9 cellular contexts compared by ENCODE assay signal in genomic region chr16:3046506-3047386, GRCh38. TPM values are rescaled to one million over a fixed set of nuclear protein-coding genes. Genes with fewer than 3 reads are reported as not detected.
DNase-seq lines count a peak whose midpoint lies in the region; ATAC-seq and TF ChIP-seq lines count a peak whose summit lies in the region.
"Had no signal": no experiment of that assay in that cellular context is flagged by ENCODE, and none has a peak within 500 bp of the region (broad histone marks: within the 10 kb centered on the region; RNA-seq: fewer than 3 reads in every experiment).

A gene with protein sequence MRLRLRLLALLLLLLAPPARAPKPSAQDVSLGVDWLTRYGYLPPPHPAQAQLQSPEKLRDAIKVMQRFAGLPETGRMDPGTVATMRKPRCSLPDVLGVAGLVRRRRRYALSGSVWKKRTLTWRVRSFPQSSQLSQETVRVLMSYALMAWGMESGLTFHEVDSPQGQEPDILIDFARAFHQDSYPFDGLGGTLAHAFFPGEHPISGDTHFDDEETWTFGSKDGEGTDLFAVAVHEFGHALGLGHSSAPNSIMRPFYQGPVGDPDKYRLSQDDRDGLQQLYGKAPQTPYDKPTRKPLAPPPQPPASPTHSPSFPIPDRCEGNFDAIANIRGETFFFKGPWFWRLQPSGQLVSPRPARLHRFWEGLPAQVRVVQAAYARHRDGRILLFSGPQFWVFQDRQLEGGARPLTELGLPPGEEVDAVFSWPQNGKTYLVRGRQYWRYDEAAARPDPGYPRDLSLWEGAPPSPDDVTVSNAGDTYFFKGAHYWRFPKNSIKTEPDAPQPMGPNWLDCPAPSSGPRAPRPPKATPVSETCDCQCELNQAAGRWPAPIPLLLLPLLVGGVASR (plus strand): TSS chr16:3046561. CDS start chr16:3046918, 357 bp downstream.

- H4K20me1 ChIP-seq in PC-9 (ENCODE audit: insufficient read depth) = no peaks in the 10 kb centered on the region

- H3K27me3 ChIP-seq in CD8-positive, alpha-beta T cell (ENCODE audit: insufficient read depth, low read length) = peaks cover 23% of the 10 kb centered on the region
- H3K27me3 ChIP-seq in PC-9 (ENCODE audit: insufficient read depth, low read depth) (no peaks in the 10 kb centered on the region), neuron (ENCODE audit: insufficient read depth, low read length) (peaks cover 45% of the 10 kb centered on the region)

- no peaks in the 10 kb centered on the region for H3K9me3 Mint-ChIP-seq in CD8-positive, alpha-beta T cell

- H3K36me3 Mint-ChIP-seq in CD8-positive, alpha-beta T cell = no peaks in the 10 kb centered on the region

- intact Hi-C loops in CD8-positive, alpha-beta T cell (cut with DNase I, micrococcal nuclease) = no loop called here
- intact Hi-C loops in PC-9 (cut with micrococcal nuclease; ENCODE audit: unreplicated experiment) = no loop called here

- no peaks in the 10 kb centered on the region for H3K9me3 ChIP-seq in CD8-positive, alpha-beta T cell (ENCODE audit: low read length)
- H3K9me3 ChIP-seq in PC-9 (ENCODE audit: insufficient read depth, low read depth) = no peaks in the 10 kb centered on the region
- no peaks in the 10 kb centered on the region for H3K9me3 ChIP-seq in neuron (ENCODE audit: low read length)

- H3K4me1 Mint-ChIP-seq in CD8-positive, alpha-beta T cell (ENCODE audit: low read depth) = peaks cover 24% of the 10 kb centered on the region

- no peak within 1 kb of the TSS for H3K27ac ChIP-seq in CD8-positive, alpha-beta T cell (ENCODE audit: low read depth, low read length)
- no peak within 1 kb of the TSS for H3K27ac ChIP-seq in PC-9

- TF ChIP-seq CTCF in CD8-positive, alpha-beta T cell (IDR thresholded peaks at IDR 0.05) = no peak
- TF ChIP-seq CTCF in PC-9 (conservative IDR thresholded peaks at IDR 0.05) (no peak), epithelial cell of proximal tubule (conservative IDR thresholded peaks at IDR 0.05; ENCODE audit: low read depth, low read length) (no peak)

- no TSS peak for BruUV-seq in PC-9 (replicated peaks; lab: Mats Ljungman, UMichigan)

- H3K27me3 Mint-ChIP-seq in CD8-positive, alpha-beta T cell (ENCODE audit: low read depth) = peaks cover 21% of the 10 kb centered on the region

- peak within 1 kb of the TSS; percentile 100 for H3K4me2 ChIP-seq in PC-9

- H3K4me3 Mint-ChIP-seq in CD8-positive, alpha-beta T cell = peak within 1 kb of the TSS; percentile 80

- peaks cover 15% of the 10 kb centered on the region; the same call in 1 of the 2 replicates for H3F3A ChIP-seq in PC-9 (ENCODE audit: insufficient read depth, low read depth)

- H3K27ac Mint-ChIP-seq in CD8-positive, alpha-beta T cell = peak within 1 kb of the TSS; percentile 22

- H2AFZ ChIP-seq in PC-9 (peak within 1 kb of the TSS; percentile 86), neuron (ENCODE audit: low read depth, low read length) (peak within 1 kb of the TSS; percentile 97)

- no peaks in the 10 kb centered on the region for H3K36me3 ChIP-seq in CD8-positive, alpha-beta T cell (ENCODE audit: insufficient read depth, low read length)
- no peaks in the 10 kb centered on the region for H3K36me3 ChIP-seq in PC-9 (ENCODE audit: low read depth)
- no peaks in the 10 kb centered on the region for H3K36me3 ChIP-seq in neuron (ENCODE audit: insufficient read depth, low read length)

- H3K4me1 ChIP-seq in CD8-positive, alpha-beta T cell (ENCODE audit: insufficient read depth, low read length) = peaks cover 20% of the 10 kb centered on the region
- peaks cover 8% of the 10 kb centered on the region; the same call in 1 of the 2 replicates for H3K4me1 ChIP-seq in PC-9 (replicated peaks; ENCODE audit: insufficient read depth)
- peaks cover 10% of the 10 kb centered on the region for H3K4me1 ChIP-seq in neuron (ENCODE audit: insufficient read depth, low read length)

- POLR2A ChIA-PET in CD8-positive, alpha-beta T cell (lab: Charles Lee) = interaction anchor here (1.0 to 3.8 kb wide), 7 partner anchors 8 to 83 kb away, joined by 3 to 21 read pairs (median 11); no protein-coding TSS in a partner anchor
- POLR2A ChIA-PET in PC-9 (lab: Charles Lee; ENCODE audit: unreplicated experiment) = interaction anchor here (0.6 kb wide), 1 partner anchor 52 kb away, joined by 4 read pairs; no protein-coding TSS in a partner anchor

- H3K4me3 ChIP-seq in CD8-positive, alpha-beta T cell (ENCODE audit: low read depth, low read length) = peak within 1 kb of the TSS; percentile 55
- peak within 1 kb of the TSS; percentile 92 for H3K4me3 ChIP-seq in PC-9
- H3K4me3 ChIP-seq in epithelial cell of proximal tubule (ENCODE audit: low read depth, low read length) = peak within 1 kb of the TSS; percentile 32
- H3K4me3 ChIP-seq in neuron (ENCODE audit: low read length) = peak within 1 kb of the TSS; percentile 52

- no peaks in the 10 kb centered on the region for H3K79me2 ChIP-seq in PC-9 (ENCODE audit: low read depth)

- CTCF ChIA-PET in CD8-positive, alpha-beta T cell (lab: Charles Lee) = interaction anchor here (1.1 to 8.5 kb wide), 3 partner anchors 9 to 17 kb away, joined by 3 to 106 read pairs (median 60); no protein-coding TSS in a partner anchor
- CTCF ChIA-PET in PC-9 (lab: Charles Lee) = no interaction called here

- no peaks in the 10 kb centered on the region for H3K9me2 ChIP-seq in PC-9 (ENCODE audit: insufficient read depth)

- DNase-seq in CD8-positive, alpha-beta T cell = peak in 2 of 7 experiments; percentile 14 to 27
- DNase-seq in PC-9 (no peak), epithelial cell of proximal tubule (ENCODE audit: low read depth) (no peak), hypothalamus (lab: John Stamatoyannopoulos, UW) (no peak)
- DNase-seq: stimulated activated CD4-positive, alpha-beta T cell treated with anti-CD3 and anti-CD28 coated beads, Interleukin-2, amount 100 ng/mL, for 48 hours had no signal

- ATAC-seq in CD8-positive, alpha-beta T cell = peak; percentile 45
- ATAC-seq in HG03571 (IDR thresholded peaks at IDR 0.05; ENCODE audit: unreplicated experiment) (no peak), GM18867 (IDR thresholded peaks at IDR 0.05; ENCODE audit: unreplicated experiment) (no peak), HG02642 (IDR thresholded peaks at IDR 0.05; ENCODE audit: poor library complexity, unreplicated experiment) (no peak)

RNA-seq across cellular contexts. Expression of the gene that starts here (rescaled TPM):
- total RNA-seq in CD8-positive, alpha-beta T cell = under 1 TPM; 0.11 to 0.36 TPM
- 0.28 and 0.83 TPM in 2 replicates for total RNA-seq in PC-9 (2021)
- under 0.01 and 0.52 TPM in 2 replicates for total RNA-seq in epithelial cell of proximal tubule

Comparison
In these comparisons a context has a peak if more than half of its experiments do, and no peak if none do; other contexts are left out.
1. Peak in ATAC-seq and H3K4me3 ChIP-seq in CD8-positive, alpha-beta T cell; RNA of the gene not detected or under 1 TPM.
2. H3K4me3 ChIP-seq: peak in every context shown above with its lines; median percentile 92 in PC-9; 55 in CD8-positive, alpha-beta T cell; 52 in neuron; 32 in epithelial cell of proximal tubule.